29 cellular contexts compared by ENCODE assay signal in the genomic region with DNA sequence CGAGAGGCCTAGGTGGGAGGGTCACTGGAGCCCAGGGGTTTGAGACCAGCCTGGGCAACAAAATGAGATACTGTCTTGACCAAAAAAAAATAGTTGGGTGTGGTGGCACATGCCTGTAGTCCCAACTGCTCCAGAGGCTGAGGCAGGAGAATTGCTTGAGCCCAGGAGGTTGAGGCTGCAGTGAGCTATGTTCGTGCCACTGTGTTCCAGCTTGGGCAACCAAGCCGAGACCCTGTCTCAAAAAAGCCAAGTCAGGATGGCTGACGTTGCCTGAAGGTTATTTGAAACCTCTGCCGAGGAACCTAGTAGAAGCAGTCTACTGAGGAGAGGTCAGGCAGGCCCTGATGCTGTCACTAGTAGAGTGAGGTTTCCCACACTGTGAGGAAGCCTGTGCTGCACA. TPM values are rescaled to one million over a fixed set of nuclear protein-coding genes. Genes with fewer than 3 reads are reported as not detected.
DNase-seq lines count a peak whose midpoint lies in the region; ATAC-seq and TF ChIP-seq lines count a peak whose summit lies in the region.
"Had no signal": no experiment of that assay in that cellular context is flagged by ENCODE, and none has a peak within 500 bp of the region (broad histone marks: within the 10 kb centered on the region; RNA-seq: fewer than 3 reads in every experiment).

No MANE protein-coding gene starts in this region.

- H3K27ac ChIP-seq in right atrium auricular region (peak overlapping the region; percentile 84 to 95), hepatocyte (peak overlapping the region; percentile 34)
- H3K27ac ChIP-seq: body of pancreas, left lung, SK-N-MC, transverse colon had no signal

- H3K4me1 Mint-ChIP-seq in activated CD4-positive, alpha-beta memory T cell treated with anti-CD3 and anti-CD28 coated beads for 36 hours (ENCODE audit: low read depth), result peaks cover 47% of the 10 kb centered on the region
- peaks cover 44% of the 10 kb centered on the region for H3K4me1 Mint-ChIP-seq in activated CD4-positive, alpha-beta memory T cell treated with anti-CD3 and anti-CD28 coated beads, Interleukin-2, amount 10 ng/mL, durations not matched to agents 7 days and 5 days

- H3K36me3 Mint-ChIP-seq in activated CD4-positive, alpha-beta memory T cell treated with anti-CD3 and anti-CD28 coated beads for 36 hours, result peaks cover 36% of the 10 kb centered on the region
- H3K36me3 Mint-ChIP-seq in activated CD4-positive, alpha-beta memory T cell treated with anti-CD3 and anti-CD28 coated beads, Interleukin-2, amount 10 ng/mL, durations not matched to agents 7 days and 5 days (ENCODE audit: low read depth), result peaks cover 82% of the 10 kb centered on the region

- peaks cover 100% of the 10 kb centered on the region for H3K79me2 ChIP-seq in hepatocyte

- H4K20me1 ChIP-seq in hepatocyte (ENCODE audit: insufficient read depth, poor library complexity, severe bottlenecking), result peaks cover 98% of the 10 kb centered on the region

- H3K9me2 ChIP-seq in hepatocyte (replicated peaks; ENCODE audit: insufficient read depth), result no peaks in the 10 kb centered on the region

- ATAC-seq in Right ventricle myocardium superior (ENCODE audit: poor library complexity), result no peak
- ATAC-seq: body of pancreas; HCT116; left lung; stimulated activated effector memory CD8-positive, alpha-beta T cell treated with anti-CD3 and anti-CD28 coated beads, Interleukin-12 subunit alpha, Interleukin-12 subunit beta, amount 100 ng/mL, for 72 hours had no signal

- TF ChIP-seq CTCF in right atrium auricular region (IDR thresholded peaks at IDR 0.05) (no peak), hepatocyte (IDR thresholded peaks at IDR 0.05; ENCODE audit: poor library complexity) (no peak)

- intact Hi-C loops in activated CD4-positive, alpha-beta memory T cell treated with anti-CD3 and anti-CD28 coated beads for 36 hours (cut with micrococcal nuclease), result no loop called here
- intact Hi-C loops in Right ventricle myocardium superior (cut with DNase I), result no loop called here

- H3K36me3 ChIP-seq in right atrium auricular region (peaks cover 61% of the 10 kb centered on the region), hepatocyte (replicated peaks; ENCODE audit: insufficient read depth, low read depth) (no peaks in the 10 kb centered on the region)

- H3K9me3 Mint-ChIP-seq in activated CD4-positive, alpha-beta memory T cell treated with anti-CD3 and anti-CD28 coated beads for 36 hours, result no peaks in the 10 kb centered on the region
- H3K9me3 Mint-ChIP-seq in activated CD4-positive, alpha-beta memory T cell treated with anti-CD3 and anti-CD28 coated beads, Interleukin-2, amount 10 ng/mL, durations not matched to agents 7 days and 5 days, result no peaks in the 10 kb centered on the region
- H3K9me3 Mint-ChIP-seq: mesothelial cell of epicardium; stimulated activated effector memory CD8-positive, alpha-beta T cell treated with anti-CD3 and anti-CD28 coated beads, Interleukin-12 subunit alpha, Interleukin-12 subunit beta, amount 100 ng/mL, for 72 hours; T-helper 1 cell treated with Interleukin-12 subunit alpha and Interleukin-12 subunit beta and Interleukin-4 antibody, amounts not matched to agents 30 μg/mL and 1 μg/mL, for 36 hours had no signal

- no peak overlapping the region for H2AFZ ChIP-seq in hepatocyte

- no peak overlapping the region for H3K4me3 Mint-ChIP-seq in activated CD4-positive, alpha-beta memory T cell treated with anti-CD3 and anti-CD28 coated beads for 36 hours
- H3K4me3 Mint-ChIP-seq in activated CD4-positive, alpha-beta memory T cell treated with anti-CD3 and anti-CD28 coated beads, Interleukin-2, amount 10 ng/mL, durations not matched to agents 7 days and 5 days, result no peak overlapping the region
- H3K4me3 Mint-ChIP-seq: CD14-positive monocyte; mesothelial cell of epicardium; stimulated activated effector memory CD8-positive, alpha-beta T cell treated with anti-CD3 and anti-CD28 coated beads, Interleukin-12 subunit alpha, Interleukin-12 subunit beta, amount 100 ng/mL, for 72 hours; T-helper 1 cell treated with Interleukin-12 subunit alpha and Interleukin-12 subunit beta and Interleukin-4 antibody, amounts not matched to agents 30 μg/mL and 1 μg/mL, for 36 hours had no signal

- no peak for DNase-seq in activated CD4-positive, alpha-beta memory T cell treated with anti-CD3 and anti-CD28 coated beads for 36 hours
- DNase-seq in activated CD4-positive, alpha-beta memory T cell treated with anti-CD3 and anti-CD28 coated beads, Interleukin-2, amount 10 ng/mL, durations not matched to agents 7 days and 5 days, result no peak
- no peak for DNase-seq in right atrium auricular region (ENCODE audit: low spot score)
- DNase-seq in Right ventricle myocardium superior, result no peak
- no peak for DNase-seq in hepatocyte (ENCODE audit: low spot score)
- DNase-seq in glomerular visceral epithelial cell (ENCODE audit: extremely low spot score), result no peak
- DNase-seq in stimulated activated CD4-positive, alpha-beta T cell treated with anti-CD3 and anti-CD28 coated beads, Interleukin-4, amount 100 ng/mL, for 24 hours, result no peak
- DNase-seq in T1000 (lab: John Stamatoyannopoulos, UW), result no peak
- DNase-seq: 8988T; activated CD4-positive, CD25-positive, alpha-beta regulatory T cell treated with anti-CD3 and anti-CD28 coated beads, Interleukin-2, amount 50 U/mL, for 72 hours; activated naive CD4-positive, alpha-beta T cell; activated T-cell treated with anti-CD3 and anti-CD28 coated beads, Interleukin-2, amount 50 U/mL, for 1 hour; body of pancreas; DND-41; GF-D8; KBM-7; left lung; NCI-H1092; NCI-H1694 treated with DMSO at 0.1 percent for 48 hours; NCI-H2171; NCI-H510A; occipital lobe; transverse colon had no signal

- H3K27me3 Mint-ChIP-seq in activated CD4-positive, alpha-beta memory T cell treated with anti-CD3 and anti-CD28 coated beads for 36 hours, result no peaks in the 10 kb centered on the region
- H3K27me3 Mint-ChIP-seq in activated CD4-positive, alpha-beta memory T cell treated with anti-CD3 and anti-CD28 coated beads, Interleukin-2, amount 10 ng/mL, durations not matched to agents 7 days and 5 days, result no peaks in the 10 kb centered on the region

- H3K4me3 ChIP-seq in right atrium auricular region (no peak overlapping the region), hepatocyte (no peak overlapping the region)
- H3K4me3 ChIP-seq: body of pancreas, left lung, SK-N-MC, transverse colon had no signal

- 81% methylated on average over 5 of the region's 5 CpGs for WGBS in hepatocyte (ENCODE audit: low lambda C conversion rate, missing lambda C conversion rate)

- H3K27me3 ChIP-seq in right atrium auricular region (no peaks in the 10 kb centered on the region), hepatocyte (no peaks in the 10 kb centered on the region)
- H3K27me3 ChIP-seq: body of pancreas, left lung, transverse colon had no signal

- H3K27ac Mint-ChIP-seq in activated CD4-positive, alpha-beta memory T cell treated with anti-CD3 and anti-CD28 coated beads for 36 hours, result peak overlapping the region; percentile 47
- H3K27ac Mint-ChIP-seq in activated CD4-positive, alpha-beta memory T cell treated with anti-CD3 and anti-CD28 coated beads, Interleukin-2, amount 10 ng/mL, durations not matched to agents 7 days and 5 days, result no peak overlapping the region
- H3K27ac Mint-ChIP-seq: stimulated activated effector memory CD8-positive, alpha-beta T cell treated with anti-CD3 and anti-CD28 coated beads, Interleukin-12 subunit alpha, Interleukin-12 subunit beta, amount 100 ng/mL, for 72 hours had no signal

- H3K4me1 ChIP-seq in right atrium auricular region (peaks cover 0 to 75% of the 10 kb centered on the region in 2 donors), hepatocyte (ENCODE audit: insufficient read depth) (peaks cover 6% of the 10 kb centered on the region)

- H3K9me3 ChIP-seq in right atrium auricular region (no peaks in the 10 kb centered on the region), hepatocyte (ENCODE audit: low read depth) (no peaks in the 10 kb centered on the region)
- H3K9me3 ChIP-seq: body of pancreas, left lung, transverse colon had no signal

- POLR2A ChIA-PET in activated CD4-positive, alpha-beta memory T cell treated with anti-CD3 and anti-CD28 coated beads for 36 hours (lab: Charles Lee), result no interaction called here
- POLR2A ChIA-PET in activated CD4-positive, alpha-beta memory T cell treated with anti-CD3 and anti-CD28 coated beads, Interleukin-2, amount 10 ng/mL, durations not matched to agents 7 days and 5 days (lab: Charles Lee), result no interaction called here

- H3K4me2 ChIP-seq in hepatocyte, result no peak overlapping the region

- CTCF ChIA-PET in activated CD4-positive, alpha-beta memory T cell treated with anti-CD3 and anti-CD28 coated beads for 36 hours (lab: Charles Lee), result interaction anchor here (0.7 kb wide), 1 partner anchor 27 kb away, joined by 3 read pairs; no protein-coding TSS in a partner anchor
- CTCF ChIA-PET in activated CD4-positive, alpha-beta memory T cell treated with anti-CD3 and anti-CD28 coated beads, Interleukin-2, amount 10 ng/mL, durations not matched to agents 7 days and 5 days (lab: Charles Lee), result no interaction called here

RNA-seq across cellular contexts. Expression of gene DNAJB6, which starts 22.8 kb away (rescaled TPM):
- 10 to 100 TPM; 90.7 to 97.2 TPM for total RNA-seq in activated CD4-positive, alpha-beta memory T cell treated with anti-CD3 and anti-CD28 coated beads for 36 hours
- 10 to 100 TPM; 85.9 to 97.1 TPM for total RNA-seq in activated CD4-positive, alpha-beta memory T cell treated with anti-CD3 and anti-CD28 coated beads, Interleukin-2, amount 10 ng/mL, durations not matched to agents 7 days and 5 days
- total RNA-seq in right atrium auricular region (100 to 1,000 TPM; 134 to 137 TPM), Right ventricle myocardium superior (191 TPM), hepatocyte (92.2 and 118 TPM in 2 replicates)
- 106 and 110 TPM in 2 replicates for polyA plus RNA-seq in hepatocyte
